29 cellular contexts compared by ENCODE assay signal in genomic region chr17:79519601-79520000, GRCh38.
"Had no signal": no experiment of that assay in that cellular context is flagged by ENCODE, and none has a peak within 500 bp of the region (broad histone marks: within the 10 kb centered on the region; RNA-seq: fewer than 3 reads in every experiment).

No MANE protein-coding gene starts in this region.

- H3K27ac Mint-ChIP-seq: naive B cell; naive thymus-derived CD8-positive, alpha-beta T cell; natural killer cell treated with Interleukin-12 subunit alpha and Interleukin-12 subunit beta and Interleukin-15 and Interleukin-18, amount 100 ng/mL, for 72 hours; nephron progenitor cell; progenitor cell of endocrine pancreas; stimulated activated effector memory CD8-positive, alpha-beta T cell treated with anti-CD3 and anti-CD28 coated beads, Interleukin-12 subunit alpha, Interleukin-12 subunit beta, amount 100 ng/mL, for 72 hours; stimulated activated naive B cell treated with anti-CD40 and anti-IgM and Interleukin-4, amounts not matched to agents 10 μg/mL and 1 μg/mL and 100 μg/mL, for 72 hours; stimulated activated naive CD8-positive, alpha-beta T cell treated with anti-CD3 and anti-CD28 coated beads, Interleukin-15, amount 100 ng/mL, for 72 hours had no signal

- H3K4me3 ChIP-seq: ovary, psoas muscle, right lobe of liver, sigmoid colon, suprapubic skin, thoracic aorta, thyroid gland, tibial nerve, upper lobe of left lung, vagina had no signal

- H3K9me3 ChIP-seq: ovary, psoas muscle, right lobe of liver, sigmoid colon, suprapubic skin, thoracic aorta, thyroid gland, tibial nerve, upper lobe of left lung, vagina had no signal

- H3K27me3 ChIP-seq: ovary, right lobe of liver, sigmoid colon, thyroid gland, upper lobe of left lung, vagina had no signal

- H3K9me3 Mint-ChIP-seq: naive B cell; natural killer cell treated with Interleukin-12 subunit alpha and Interleukin-12 subunit beta and Interleukin-15 and Interleukin-18, amount 100 ng/mL, for 72 hours; nephron progenitor cell; neural crest cell; stimulated activated effector memory CD8-positive, alpha-beta T cell treated with anti-CD3 and anti-CD28 coated beads, Interleukin-12 subunit alpha, Interleukin-12 subunit beta, amount 100 ng/mL, for 72 hours; stimulated activated naive B cell treated with anti-CD40 and anti-IgM and Interleukin-4, amounts not matched to agents 10 μg/mL and 1 μg/mL and 100 μg/mL, for 72 hours; stimulated activated naive CD8-positive, alpha-beta T cell treated with anti-CD3 and anti-CD28 coated beads, Interleukin-15, amount 100 ng/mL, for 72 hours had no signal

- H3K36me3 ChIP-seq: ovary, right lobe of liver, suprapubic skin, thoracic aorta, thyroid gland, tibial nerve, upper lobe of left lung, vagina had no signal

- H3K4me3 Mint-ChIP-seq: naive B cell; naive thymus-derived CD8-positive, alpha-beta T cell; natural killer cell treated with Interleukin-12 subunit alpha and Interleukin-12 subunit beta and Interleukin-15 and Interleukin-18, amount 100 ng/mL, for 72 hours; nephron progenitor cell; neural crest cell; stimulated activated effector memory CD8-positive, alpha-beta T cell treated with anti-CD3 and anti-CD28 coated beads, Interleukin-12 subunit alpha, Interleukin-12 subunit beta, amount 100 ng/mL, for 72 hours; stimulated activated naive B cell treated with anti-CD40 and anti-IgM and Interleukin-4, amounts not matched to agents 10 μg/mL and 1 μg/mL and 100 μg/mL, for 72 hours; stimulated activated naive CD8-positive, alpha-beta T cell treated with anti-CD3 and anti-CD28 coated beads, Interleukin-15, amount 100 ng/mL, for 72 hours had no signal

- H3K4me1 ChIP-seq: parathyroid adenoma, psoas muscle, right lobe of liver, thyroid gland, upper lobe of left lung, vagina had no signal

- ATAC-seq: naive thymus-derived CD8-positive, alpha-beta T cell; psoas muscle; right cardiac atrium; stimulated activated naive B cell treated with anti-CD40 and anti-IgM and Interleukin-4, amounts not matched to agents 10 μg/mL and 1 μg/mL and 100 μg/mL, for 72 hours; stimulated activated naive CD8-positive, alpha-beta T cell treated with anti-CD3 and anti-CD28 coated beads, Interleukin-15, amount 100 ng/mL, for 72 hours had no signal

- DNase-seq: naive B cell; naive thymus-derived CD8-positive, alpha-beta T cell; nephron progenitor cell; occipital lobe; ovary; psoas muscle; right cardiac atrium; right lobe of liver; sigmoid colon; small intestine; stimulated activated CD4-positive, alpha-beta T cell treated with anti-CD3 and anti-CD28 coated beads, Interleukin-15, amount 100 ng/mL, for 24 hours; stimulated activated CD4-positive, alpha-beta T cell treated with anti-CD3 and anti-CD28 coated beads, Interleukin-2, amount 100 ng/mL, for 24 hours; stimulated activated CD4-positive, alpha-beta T cell treated with anti-CD3 and anti-CD28 coated beads, Interleukin-2, amount 100 ng/mL, for 48 hours; stimulated activated CD4-positive, alpha-beta T cell treated with anti-CD3 and anti-CD28 coated beads, Interleukin-4, amount 100 ng/mL, for 24 hours; stimulated activated naive B cell treated with anti-CD40 and anti-IgM and Interleukin-4, amounts not matched to agents 10 μg/mL and 1 μg/mL and 100 μg/mL, for 72 hours; stimulated activated naive CD4-positive, alpha-beta T cell treated with Interleukin-2 at 50 U/mL for 16 hours; stimulated activated naive CD8-positive, alpha-beta T cell treated with anti-CD3 and anti-CD28 coated beads, Interleukin-15, amount 100 ng/mL, for 72 hours; thyroid gland; trophoblast cell; upper lobe of left lung had no signal

- H3K9ac ChIP-seq: parathyroid adenoma had no signal

- H3K4me1 Mint-ChIP-seq: naive B cell; naive thymus-derived CD8-positive, alpha-beta T cell; stimulated activated effector memory CD8-positive, alpha-beta T cell treated with anti-CD3 and anti-CD28 coated beads, Interleukin-12 subunit alpha, Interleukin-12 subunit beta, amount 100 ng/mL, for 72 hours; stimulated activated naive CD8-positive, alpha-beta T cell treated with anti-CD3 and anti-CD28 coated beads, Interleukin-15, amount 100 ng/mL, for 72 hours had no signal

- H3K27ac ChIP-seq: ovary, parathyroid adenoma, psoas muscle, right lobe of liver, sigmoid colon, suprapubic skin, thoracic aorta, thyroid gland, tibial nerve, upper lobe of left lung, vagina had no signal

- H3K36me3 Mint-ChIP-seq: naive B cell; naive thymus-derived CD8-positive, alpha-beta T cell; natural killer cell treated with Interleukin-12 subunit alpha and Interleukin-12 subunit beta and Interleukin-15 and Interleukin-18, amount 100 ng/mL, for 72 hours; stimulated activated effector memory CD8-positive, alpha-beta T cell treated with anti-CD3 and anti-CD28 coated beads, Interleukin-12 subunit alpha, Interleukin-12 subunit beta, amount 100 ng/mL, for 72 hours; stimulated activated naive B cell treated with anti-CD40 and anti-IgM and Interleukin-4, amounts not matched to agents 10 μg/mL and 1 μg/mL and 100 μg/mL, for 72 hours had no signal
